In genomic region chr11:4393209-4394196, GRCh38 we compare ENCODE assay signal across 8 cellular contexts. TPM values are rescaled to one million over a fixed set of nuclear protein-coding genes. Genes with fewer than 3 reads are reported as not detected.
DNase-seq lines count a peak whose midpoint lies in the region; ATAC-seq, FAIRE-seq and TF ChIP-seq lines count a peak whose summit lies in the region.

TRIM21 (minus strand) TSS chr11:4393702; CDS start chr11:4390409, 3,293 bp downstream.

- TF ChIP-seq CTCF in fibroblast of lung (conservative IDR thresholded peaks at IDR 0.05 in 1 of 2, IDR thresholded peaks at IDR 0.05 in 1 of 2; ENCODE audit: low read depth in 1 of 2, low read length in 2 of 2) = no peak

- H3K4me3 ChIP-seq in fibroblast of lung (replicated peaks in 1 of 4; ENCODE audit: control extremely low read depth in 1 of 4, insufficient read depth in 1 of 4, low read depth in 3 of 4, low read length in 4 of 4) = peak within 1 kb of the TSS; percentile 62 to 97 (median 90)

- peak; percentile 31 for DNase-seq in CMK (ENCODE audit: low read depth)
- peak; percentile 62 for DNase-seq in HK-2 (ENCODE audit: unreplicated experiment)
- peak; percentile 50 for DNase-seq in RCC 7860 (ENCODE audit: low spot score)
- DNase-seq in activated T-cell treated with anti-CD3 and anti-CD28 coated beads, Interleukin-2, amount 50 U/mL, for 72 hours = peak; percentile 88 to 94
- DNase-seq in fibroblast of lung (ENCODE audit: low read depth in 2 of 2) = peak; percentile 80 to 83
- peak; percentile 68 to 91 (median 87) for DNase-seq in naive thymus-derived CD8-positive, alpha-beta T cell
- DNase-seq in stimulated activated naive B cell treated with anti-CD40 and anti-IgM and Interleukin-4, amounts not matched to agents 10 μg/mL and 1 μg/mL and 100 μg/mL, for 72 hours = peak; percentile 81

- H2AFZ ChIP-seq in fibroblast of lung (ENCODE audit: low read length) = peak within 1 kb of the TSS; percentile 97

- no peaks in the 10 kb centered on the region for H3K9me3 ChIP-seq in fibroblast of lung (ENCODE audit: control insufficient read depth, insufficient read depth, low read depth, low read length)

- FAIRE-seq in RCC 7860 (lab: Jason Lieb, UNC) = peak; percentile 57

- ATAC-seq in GM19452 (IDR thresholded peaks at IDR 0.05; ENCODE audit: unreplicated experiment) = peak; percentile 100
- ATAC-seq in activated T-cell treated with anti-CD3 and anti-CD28 coated beads, Interleukin-2, amount 50 U/mL, for 72 hours (replicated peaks in 1 of 2) = peak; percentile 98 to 99
- ATAC-seq in naive thymus-derived CD8-positive, alpha-beta T cell = peak; percentile 98
- peak; percentile 99 for ATAC-seq in stimulated activated naive B cell treated with anti-CD40 and anti-IgM and Interleukin-4, amounts not matched to agents 10 μg/mL and 1 μg/mL and 100 μg/mL, for 72 hours (replicated peaks)

- POLR2A ChIA-PET in naive thymus-derived CD8-positive, alpha-beta T cell (lab: Charles Lee) = interaction anchor here (1.6 kb wide), 1 partner anchor 10 kb away, joined by 3 read pairs; no protein-coding TSS in a partner anchor

- H3K9ac ChIP-seq in fibroblast of lung (ENCODE audit: insufficient read depth, low read length) = peak within 1 kb of the TSS; percentile 84

- H3K27me3 ChIP-seq in fibroblast of lung (ENCODE audit: control insufficient read depth, insufficient read depth, low read length) = no peaks in the 10 kb centered on the region

- peak within 1 kb of the TSS; percentile 83 for H3K27ac ChIP-seq in fibroblast of lung (ENCODE audit: insufficient read depth, low read length)

- H3K27ac Mint-ChIP-seq in activated T-cell treated with anti-CD3 and anti-CD28 coated beads, Interleukin-2, amount 50 U/mL, for 72 hours = peak within 1 kb of the TSS; percentile 91
- peak within 1 kb of the TSS; percentile 87 to 98 (median 96) for H3K27ac Mint-ChIP-seq in naive thymus-derived CD8-positive, alpha-beta T cell
- H3K27ac Mint-ChIP-seq in stimulated activated naive B cell treated with anti-CD40 and anti-IgM and Interleukin-4, amounts not matched to agents 10 μg/mL and 1 μg/mL and 100 μg/mL, for 72 hours = peak within 1 kb of the TSS; percentile 95

- H3K4me3 Mint-ChIP-seq in activated T-cell treated with anti-CD3 and anti-CD28 coated beads, Interleukin-2, amount 50 U/mL, for 72 hours = peak within 1 kb of the TSS; percentile 84 to 91
- H3K4me3 Mint-ChIP-seq in naive thymus-derived CD8-positive, alpha-beta T cell = peak within 1 kb of the TSS; percentile 81 to 97 (median 92)
- H3K4me3 Mint-ChIP-seq in stimulated activated naive B cell treated with anti-CD40 and anti-IgM and Interleukin-4, amounts not matched to agents 10 μg/mL and 1 μg/mL and 100 μg/mL, for 72 hours = peak within 1 kb of the TSS; percentile 92 to 97

- H3K36me3 Mint-ChIP-seq in activated T-cell treated with anti-CD3 and anti-CD28 coated beads, Interleukin-2, amount 50 U/mL, for 72 hours (ENCODE audit: insufficient read depth in 2 of 2) = peaks cover 14 to 20% of the 10 kb centered on the region in 2 donors
- peaks cover 7 to 29% (median 20%) of the 10 kb centered on the region in 3 donors for H3K36me3 Mint-ChIP-seq in naive thymus-derived CD8-positive, alpha-beta T cell
- H3K36me3 Mint-ChIP-seq in stimulated activated naive B cell treated with anti-CD40 and anti-IgM and Interleukin-4, amounts not matched to agents 10 μg/mL and 1 μg/mL and 100 μg/mL, for 72 hours = peaks cover 28 to 29% of the 10 kb centered on the region in 2 donors

- H3K4me2 ChIP-seq in fibroblast of lung (ENCODE audit: extremely low read depth, insufficient read depth, low read length) = peak within 1 kb of the TSS; percentile 79

- H4K20me1 ChIP-seq in fibroblast of lung (ENCODE audit: control insufficient read depth, extremely low read depth, insufficient read depth, low read length) = no peaks in the 10 kb centered on the region

- peaks cover 5% of the 10 kb centered on the region for H3K36me3 ChIP-seq in fibroblast of lung (ENCODE audit: control insufficient read depth, insufficient read depth, low read length)

- H3K4me1 Mint-ChIP-seq in activated T-cell treated with anti-CD3 and anti-CD28 coated beads, Interleukin-2, amount 50 U/mL, for 72 hours (ENCODE audit: low read depth) = peaks cover 30% of the 10 kb centered on the region
- peaks cover 33 to 56% (median 50%) of the 10 kb centered on the region in 4 donors for H3K4me1 Mint-ChIP-seq in naive thymus-derived CD8-positive, alpha-beta T cell
- peaks cover 16 to 28% of the 10 kb centered on the region in 2 donors for H3K4me1 Mint-ChIP-seq in stimulated activated naive B cell treated with anti-CD40 and anti-IgM and Interleukin-4, amounts not matched to agents 10 μg/mL and 1 μg/mL and 100 μg/mL, for 72 hours

- peaks cover 0 to 5% of the 10 kb centered on the region in 2 donors for H3K9me3 Mint-ChIP-seq in activated T-cell treated with anti-CD3 and anti-CD28 coated beads, Interleukin-2, amount 50 U/mL, for 72 hours
- H3K9me3 Mint-ChIP-seq in naive thymus-derived CD8-positive, alpha-beta T cell = peaks cover 0 to 14% (median 7%) of the 10 kb centered on the region in 9 donors
- H3K9me3 Mint-ChIP-seq in stimulated activated naive B cell treated with anti-CD40 and anti-IgM and Interleukin-4, amounts not matched to agents 10 μg/mL and 1 μg/mL and 100 μg/mL, for 72 hours = no peaks in the 10 kb centered on the region

- H3K27me3 Mint-ChIP-seq in activated T-cell treated with anti-CD3 and anti-CD28 coated beads, Interleukin-2, amount 50 U/mL, for 72 hours (ENCODE audit: low read depth) = no peaks in the 10 kb centered on the region
- peaks cover 0 to 14% (median 5%) of the 10 kb centered on the region in 5 donors for H3K27me3 Mint-ChIP-seq in naive thymus-derived CD8-positive, alpha-beta T cell
- H3K27me3 Mint-ChIP-seq in stimulated activated naive B cell treated with anti-CD40 and anti-IgM and Interleukin-4, amounts not matched to agents 10 μg/mL and 1 μg/mL and 100 μg/mL, for 72 hours = peaks cover 11 to 12% of the 10 kb centered on the region in 2 donors

- no peaks in the 10 kb centered on the region for H3K4me1 ChIP-seq in fibroblast of lung (ENCODE audit: control insufficient read depth, extremely low read depth, insufficient read depth, low read length)

- peaks cover 3% of the 10 kb centered on the region for H3K79me2 ChIP-seq in fibroblast of lung (ENCODE audit: control insufficient read depth, insufficient read depth, low read length)

RNA-seq across cellular contexts. Expression of gene TRIM21, which starts in this region (rescaled TPM):
- total RNA-seq in activated T-cell treated with anti-CD3 and anti-CD28 coated beads, Interleukin-2, amount 50 U/mL, for 72 hours = 10 to 100 TPM; 26.5 to 35.3 TPM
- total RNA-seq in fibroblast of lung = 25.2 and 28.4 TPM in 2 replicates
- polyA plus RNA-seq in fibroblast of lung = 22.9 and 30.5 TPM in 2 replicates
- 19.8 and 23.4 TPM in 2 replicates for polyA plus RNA-seq in fibroblast of lung (2012)
- polyA minus RNA-seq in fibroblast of lung (ENCODE audit: low replicate concordance) = 35.5 and 54.3 TPM in 2 replicates
- 10 to 100 TPM; 23.1 to 27.8 TPM for total RNA-seq in naive thymus-derived CD8-positive, alpha-beta T cell
- polyA plus RNA-seq in naive thymus-derived CD8-positive, alpha-beta T cell = 10 to 100 TPM; 30.1 to 40.2 (median 33.9) TPM

Comparison
In these comparisons a context has a peak if more than half of its experiments do, and no peak if none do; other contexts are left out.
1. Peak in every context shown above with its lines: DNase-seq, ATAC-seq, H3K4me3 ChIP-seq and H3K27ac ChIP-seq.
2. DNase-seq: peak in every context shown above with its lines; median percentile 91 in activated T-cell treated with anti-CD3 and anti-CD28 coated beads, Interleukin-2, amount 50 U/mL, for 72 hours; 87 in naive thymus-derived CD8-positive, alpha-beta T cell; 82 in fibroblast of lung; 81 in stimulated activated naive B cell treated with anti-CD40 and anti-IgM and Interleukin-4, amounts not matched to agents 10 μg/mL and 1 μg/mL and 100 μg/mL, for 72 hours; 62 in HK-2; 50 in RCC 7860; 31 in CMK.